ENCODE assay signal across 8 cellular contexts in the genomic region with DNA sequence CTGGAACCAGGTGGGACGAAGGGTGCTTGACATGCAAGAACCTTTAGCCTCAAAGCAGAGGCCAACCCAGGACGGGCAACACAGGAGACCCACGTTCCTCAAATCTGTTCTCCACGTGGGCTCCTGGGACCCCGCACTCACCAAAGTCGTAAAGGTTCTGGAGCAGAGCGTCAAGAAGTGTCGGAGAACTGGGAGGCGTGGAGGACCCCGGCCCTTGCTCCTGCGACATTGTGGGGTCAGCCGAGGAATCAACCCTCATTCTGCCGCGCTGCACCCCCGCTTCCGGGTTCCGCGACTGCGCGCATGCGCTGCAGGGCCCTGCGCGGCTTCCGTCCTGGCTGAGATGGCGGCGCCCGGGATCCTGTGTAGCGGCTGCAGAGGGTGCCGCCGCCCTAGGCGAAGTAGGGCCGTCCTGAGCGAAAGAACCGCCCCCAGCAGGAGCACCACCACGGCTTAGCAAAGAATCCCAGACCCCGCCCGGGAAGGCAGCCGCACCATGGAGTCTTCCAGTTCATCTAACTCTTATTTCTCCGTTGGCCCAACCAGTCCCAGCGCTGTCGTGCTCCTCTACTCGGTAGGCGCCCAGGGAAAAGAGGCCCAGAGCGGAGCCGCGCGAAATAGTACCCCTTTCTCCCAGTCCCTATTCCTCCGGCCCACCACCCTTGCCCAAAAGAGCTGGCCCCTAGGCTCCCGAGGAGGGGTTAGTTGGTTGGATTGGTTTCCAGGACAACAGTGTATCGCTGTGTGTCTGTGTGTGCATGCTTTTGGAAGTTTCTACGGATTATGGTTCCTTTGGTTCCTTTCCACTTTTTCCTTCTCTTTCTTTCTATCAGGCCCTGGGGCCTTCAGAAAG. TPM values are rescaled to one million over a fixed set of nuclear protein-coding genes. Genes with fewer than 3 reads are reported as not detected.
A peak's percentile ranks its signal among the peaks of the same experiment; 100 is the strongest.
DNase-seq lines count a peak whose midpoint lies in the region; ATAC-seq, FAIRE-seq and TF ChIP-seq lines count a peak whose summit lies in the region.

A gene (plus strand): TSS at position 330 of the 853 bp plus-strand sequence. CDS start 167 bp downstream, at position 497.

- H3K27me3 ChIP-seq in right atrium auricular region = no peaks in the 10 kb centered on the region

- peak; percentile 97 for ATAC-seq in HG02798 (IDR thresholded peaks at IDR 0.05; ENCODE audit: poor library complexity, unreplicated experiment)

- peak within 1 kb of the TSS; percentile 66 to 77 for H3K4me3 ChIP-seq in right atrium auricular region

- no peak for TF ChIP-seq CTCF in GM13977 (IDR thresholded peaks at IDR 0.05; ENCODE audit: extremely low read depth, insufficient read depth, missing control alignments)
- TF ChIP-seq CTCF in right atrium auricular region (IDR thresholded peaks at IDR 0.05) = no peak

- H3K27ac ChIP-seq in angular gyrus (ENCODE audit: low read depth, low read length) (peak within 1 kb of the TSS; percentile 67), right atrium auricular region (peak within 1 kb of the TSS; percentile 77 to 89)

- peaks cover 0 to 39% of the 10 kb centered on the region in 2 donors for H3K4me1 ChIP-seq in right atrium auricular region

- DNase-seq in GM13977 (ENCODE audit: low spot score) (peak; percentile 93), NCI-H1436 treated with DMSO at 0.1 percent for 48 hours (lab: John Stamatoyannopoulos, UW) (peak; percentile 23), T-helper 2 cell (peak; percentile 83 to 91 (median 87)), right atrium auricular region (ENCODE audit: low spot score) (peak; percentile 84), pulmonary artery endothelial cell (ENCODE audit: low read depth, low spot score) (peak; percentile 43), urothelium cell line (ENCODE audit: low spot score) (peak; percentile 97)

- FAIRE-seq in urothelium cell line (lab: Jason Lieb, UNC) = no peak

- no peaks in the 10 kb centered on the region for H3K9me3 ChIP-seq in right atrium auricular region

- peaks cover 26% of the 10 kb centered on the region for H3K36me3 ChIP-seq in right atrium auricular region

- in situ Hi-C loops in GM13977 (cut with MboI; ENCODE audit: low pct_unique_long_range_greater_than_20kb, low sequenced_read_pairs, unreplicated experiment) = no loop called here

RNA-seq across cellular contexts. Expression of the gene that starts here (rescaled TPM):
- total RNA-seq in right atrium auricular region (10 to 100 TPM; 30.8 to 53.2 TPM), pulmonary artery endothelial cell (48.9 and 64.3 TPM in 2 replicates)

Comparison
In these comparisons a context has a peak if more than half of its experiments do, and no peak if none do; other contexts are left out.
1. Peak in every context shown above with its lines: DNase-seq, ATAC-seq, H3K4me3 ChIP-seq and H3K27ac ChIP-seq.
2. DNase-seq: peak in every context shown above with its lines; median percentile 97 in urothelium cell line; 93 in GM13977; 87 in T-helper 2 cell; 84 in right atrium auricular region; 43 in pulmonary artery endothelial cell; 23 in NCI-H1436 treated with DMSO at 0.1 percent for 48 hours.